In genomic region chr2:45007961-45008295, GRCh38 we compare ENCODE assay signal across 1 cellular context.
TF ChIP-seq lines count a peak whose summit lies in the region.

No MANE protein-coding gene starts in this region.

TF ChIP-seq in SK-N-SH, 30 proteins besides CTCF, POLR2A, EP300 and RAD21 (continued from another document):
- TF ChIP-seq IRF3 (IDR thresholded peaks at IDR 0.05; ENCODE audit: low read depth, low read length) (no peak), FOSL2 (IDR thresholded peaks at IDR 0.05; ENCODE audit: borderline replicate concordance, low read depth) (no peak), FOXJ3 (CRISPR knock-in tag; IDR thresholded peaks at IDR 0.05) (no peak), RFX5 (IDR thresholded peaks at IDR 0.05; ENCODE audit: low read length) (no peak)
